In genomic region chr14:104887623-104888488, GRCh38 we compare ENCODE assay signal across 24 cellular contexts. TPM values are rescaled to one million over a fixed set of nuclear protein-coding genes. Genes with fewer than 3 reads are reported as not detected.
DNase-seq lines count a peak whose midpoint lies in the region; ATAC-seq and TF ChIP-seq lines count a peak whose summit lies in the region.
"Had no signal": no experiment of that assay in that cellular context is flagged by ENCODE, and none has a peak within 500 bp of the region (broad histone marks: within the 10 kb centered on the region; RNA-seq: fewer than 3 reads in every experiment).

No MANE protein-coding gene starts in this region.

- H3K9me3 Mint-ChIP-seq in activated naive CD4-positive, alpha-beta T cell treated with anti-CD3 and anti-CD28 coated beads, Interleukin-2, amount 10 ng/mL, durations not matched to agents 7 days and 5 days: no peaks in the 10 kb centered on the region
- peaks cover 3 to 4% of the 10 kb centered on the region in 2 donors for H3K9me3 Mint-ChIP-seq in stimulated activated naive B cell treated with anti-CD40 and anti-IgM and Interleukin-4, amounts not matched to agents 10 μg/mL and 1 μg/mL and 100 μg/mL, for 72 hours
- H3K9me3 Mint-ChIP-seq: activated T-helper 2 cell treated with anti-CD3 and anti-CD28 coated beads, Interferon-gamma antibody, Interleukin-2, Interleukin-4, amounts not matched to agents 10 μg/mL and 5 μg/mL and 100 μg/mL, durations not matched to agents 14 hours and 24 hours and 36 hours; IgD-negative memory B cell had no signal

- no peaks in the 10 kb centered on the region for H3K9me3 ChIP-seq in T-helper 17 cell (ENCODE audit: control insufficient read depth, low read length, poor library complexity, severe bottlenecking)
- no peaks in the 10 kb centered on the region for H3K9me3 ChIP-seq in right lobe of liver
- H3K9me3 ChIP-seq: suprapubic skin, vagina had no signal

- H3K4me3 ChIP-seq in right lobe of liver: no peak overlapping the region
- H3K4me3 ChIP-seq: smooth muscle cell, suprapubic skin, vagina had no signal

- no peaks in the 10 kb centered on the region for H3K36me3 Mint-ChIP-seq in activated naive CD4-positive, alpha-beta T cell treated with anti-CD3 and anti-CD28 coated beads, Interleukin-2, amount 10 ng/mL, durations not matched to agents 7 days and 5 days
- no peaks in the 10 kb centered on the region for H3K36me3 Mint-ChIP-seq in T-helper 17 cell (ENCODE audit: low read depth)
- peaks cover 0 to 2% of the 10 kb centered on the region in 2 donors for H3K36me3 Mint-ChIP-seq in stimulated activated naive B cell treated with anti-CD40 and anti-IgM and Interleukin-4, amounts not matched to agents 10 μg/mL and 1 μg/mL and 100 μg/mL, for 72 hours
- H3K36me3 Mint-ChIP-seq: IgD-negative memory B cell had no signal

- H3K27ac ChIP-seq in right lobe of liver: no peak overlapping the region
- H3K27ac ChIP-seq: C4-2B, foreskin keratinocyte, parathyroid adenoma, RWPE1, suprapubic skin, vagina had no signal

- no peaks in the 10 kb centered on the region for H3K4me1 ChIP-seq in right lobe of liver
- H3K4me1 ChIP-seq: foreskin keratinocyte, parathyroid adenoma, vagina had no signal

- no peak overlapping the region for H3K27ac Mint-ChIP-seq in activated naive CD4-positive, alpha-beta T cell treated with anti-CD3 and anti-CD28 coated beads, Interleukin-2, amount 10 ng/mL, durations not matched to agents 7 days and 5 days
- H3K27ac Mint-ChIP-seq in T-helper 17 cell: no peak overlapping the region
- H3K27ac Mint-ChIP-seq in stimulated activated naive B cell treated with anti-CD40 and anti-IgM and Interleukin-4, amounts not matched to agents 10 μg/mL and 1 μg/mL and 100 μg/mL, for 72 hours: no peak overlapping the region
- H3K27ac Mint-ChIP-seq: activated T-helper 2 cell treated with anti-CD3 and anti-CD28 coated beads, Interferon-gamma antibody, Interleukin-2, Interleukin-4, amounts not matched to agents 10 μg/mL and 5 μg/mL and 100 μg/mL, durations not matched to agents 14 hours and 24 hours and 36 hours; IgD-negative memory B cell had no signal

- no peaks in the 10 kb centered on the region for H3K4me1 Mint-ChIP-seq in activated naive CD4-positive, alpha-beta T cell treated with anti-CD3 and anti-CD28 coated beads, Interleukin-2, amount 10 ng/mL, durations not matched to agents 7 days and 5 days
- H3K4me1 Mint-ChIP-seq in T-helper 17 cell: no peaks in the 10 kb centered on the region
- no peaks in the 10 kb centered on the region for H3K4me1 Mint-ChIP-seq in stimulated activated naive B cell treated with anti-CD40 and anti-IgM and Interleukin-4, amounts not matched to agents 10 μg/mL and 1 μg/mL and 100 μg/mL, for 72 hours

- peak; percentile 9 for DNase-seq in activated naive CD4-positive, alpha-beta T cell treated with anti-CD3 and anti-CD28 coated beads, Interleukin-2, amount 50 U/mL, for 16 hours
- no peak for DNase-seq in activated naive CD4-positive, alpha-beta T cell treated with anti-CD3 and anti-CD28 coated beads, Interleukin-2, amount 10 ng/mL, durations not matched to agents 7 days and 5 days
- peak in 2 of 3 donors; percentile 2 to 10 for DNase-seq in T-helper 17 cell
- peak; percentile 18 to 56 (median 42) for DNase-seq in right lobe of liver
- DNase-seq in stimulated activated naive B cell treated with anti-CD40 and anti-IgM and Interleukin-4, amounts not matched to agents 10 μg/mL and 1 μg/mL and 100 μg/mL, for 72 hours: peak; percentile 1
- DNase-seq in NCI-H2227 (lab: John Stamatoyannopoulos, UW; ENCODE audit: unreplicated experiment): no peak
- DNase-seq: ACHN, foreskin keratinocyte, hippocampal formation, NCI-H1417 treated with DMSO at 0.1 percent for 48 hours, NCI-H526 treated with DMSO at 0.1 percent for 48 hours had no signal

- ATAC-seq in T-helper 17 cell (no peak), right lobe of liver (no peak), GM21381 (IDR thresholded peaks at IDR 0.05; ENCODE audit: unreplicated experiment) (no peak), GM21423 (IDR thresholded peaks at IDR 0.05; ENCODE audit: unreplicated experiment) (no peak)
- no peak for ATAC-seq in stimulated activated naive B cell treated with anti-CD40 and anti-IgM and Interleukin-4, amounts not matched to agents 10 μg/mL and 1 μg/mL and 100 μg/mL, for 72 hours (replicated peaks)
- ATAC-seq: foreskin keratinocyte had no signal

- intact Hi-C loops in right lobe of liver (cut with DNase I): no loop called here

- H3K4me3 Mint-ChIP-seq in activated naive CD4-positive, alpha-beta T cell treated with anti-CD3 and anti-CD28 coated beads, Interleukin-2, amount 10 ng/mL, durations not matched to agents 7 days and 5 days: no peak overlapping the region
- no peak overlapping the region for H3K4me3 Mint-ChIP-seq in T-helper 17 cell
- no peak overlapping the region for H3K4me3 Mint-ChIP-seq in stimulated activated naive B cell treated with anti-CD40 and anti-IgM and Interleukin-4, amounts not matched to agents 10 μg/mL and 1 μg/mL and 100 μg/mL, for 72 hours
- H3K4me3 Mint-ChIP-seq: IgD-negative memory B cell had no signal

- no CpG with 5 or more reads among the region's 33 CpGs for WGBS in right lobe of liver (ENCODE audit: insufficient coverage, low coverage, low lambda C conversion rate, missing lambda C conversion rate)

- no peaks in the 10 kb centered on the region for H3K27me3 ChIP-seq in right lobe of liver
- H3K27me3 ChIP-seq: foreskin keratinocyte, suprapubic skin, vagina had no signal

- H3K27me3 Mint-ChIP-seq in activated naive CD4-positive, alpha-beta T cell treated with anti-CD3 and anti-CD28 coated beads, Interleukin-2, amount 10 ng/mL, durations not matched to agents 7 days and 5 days: no peaks in the 10 kb centered on the region
- no peaks in the 10 kb centered on the region for H3K27me3 Mint-ChIP-seq in T-helper 17 cell
- peaks cover 8 to 13% of the 10 kb centered on the region in 2 donors for H3K27me3 Mint-ChIP-seq in stimulated activated naive B cell treated with anti-CD40 and anti-IgM and Interleukin-4, amounts not matched to agents 10 μg/mL and 1 μg/mL and 100 μg/mL, for 72 hours

- peaks cover 0 to 20% (median 0%) of the 10 kb centered on the region in 4 donors for H3K36me3 ChIP-seq in right lobe of liver

- no peak for TF ChIP-seq POLR2A in right lobe of liver (IDR thresholded peaks at IDR 0.05)

- CTCF ChIA-PET in activated naive CD4-positive, alpha-beta T cell treated with anti-CD3 and anti-CD28 coated beads, Interleukin-2, amount 10 ng/mL, durations not matched to agents 7 days and 5 days (lab: Charles Lee): no interaction called here

- no peak for TF ChIP-seq CTCF in right lobe of liver (IDR thresholded peaks at IDR 0.05)

RNA-seq across cellular contexts. Expression of gene CEP170B, which starts 22.8 kb away (rescaled TPM):
- total RNA-seq in T-helper 17 cell: 1 to 10 TPM; 7.0 to 7.7 TPM
- total RNA-seq in right lobe of liver: 10 to 100 TPM; 13.2 to 22.4 (median 16.8) TPM

RNA-seq across cellular contexts. Expression of gene PLD4, which starts 36.8 kb away (rescaled TPM):
- total RNA-seq in T-helper 17 cell (1 to 10 TPM; 1.1 to 4.0 TPM), right lobe of liver (under 1 TPM in 4 of 6 experiments, not detected in 2; 0.12 to 0.49 (median 0.33) TPM)
- total RNA-seq: dermis microvascular lymphatic vessel endothelial cell, epithelial cell of proximal tubule, foreskin keratinocyte, MCF 10A, vagina had no signal

Comparison
In these comparisons a context has a peak if more than half of its experiments do, and no peak if none do; other contexts are left out.
1. DNase-seq: peak in activated naive CD4-positive, alpha-beta T cell treated with anti-CD3 and anti-CD28 coated beads, Interleukin-2, amount 50 U/mL, for 16 hours (single experiment), T-helper 17 cell (2 of 3), right lobe of liver (3 of 3) and stimulated activated naive B cell treated with anti-CD40 and anti-IgM and Interleukin-4, amounts not matched to agents 10 μg/mL and 1 μg/mL and 100 μg/mL, for 72 hours (single experiment); none in activated naive CD4-positive, alpha-beta T cell treated with anti-CD3 and anti-CD28 coated beads, Interleukin-2, amount 10 ng/mL, durations not matched to agents 7 days and 5 days (single experiment) and NCI-H2227 (single experiment).